Comparison of ENCODE assay signal across 9 cellular contexts in the genomic region with DNA sequence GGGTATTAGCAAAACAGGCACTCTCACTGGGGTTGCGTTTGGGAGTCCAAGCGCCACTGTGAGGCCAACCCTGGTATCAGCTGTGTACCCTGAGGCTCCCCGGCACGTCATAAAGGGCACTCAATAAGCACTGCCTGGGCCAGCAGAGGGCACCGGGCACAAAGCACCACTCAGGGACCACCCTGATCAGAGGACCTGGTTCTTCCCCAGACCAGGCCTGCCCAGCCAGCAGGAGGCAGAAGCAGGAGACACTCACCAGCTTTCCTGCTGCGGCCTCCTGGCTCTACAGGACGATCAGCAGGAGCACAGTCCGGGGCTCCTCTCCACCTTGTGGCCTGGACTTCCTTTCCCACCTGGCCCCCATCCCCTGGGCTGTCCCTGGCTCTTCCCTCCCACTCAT. TPM values are rescaled to one million over a fixed set of nuclear protein-coding genes. Genes with fewer than 3 reads are reported as not detected.
A peak's percentile ranks its signal among the peaks of the same experiment; 100 is the strongest.
DNase-seq lines count a peak whose midpoint lies in the region; ATAC-seq and TF ChIP-seq lines count a peak whose summit lies in the region.
"Had no signal": no experiment of that assay in that cellular context is flagged by ENCODE, and none has a peak within 500 bp of the region (broad histone marks: within the 10 kb centered on the region; RNA-seq: fewer than 3 reads in every experiment).

No MANE protein-coding gene starts in this region.

- H3K27ac Mint-ChIP-seq in activated T-cell treated with anti-CD3 and anti-CD28 coated beads, Interleukin-2, amount 50 U/mL, for 24 hours, result peak overlapping the region; percentile 68
- H3K27ac Mint-ChIP-seq in T-helper 17 cell, result peak overlapping the region; percentile 59
- peak overlapping the region; percentile 74 for H3K27ac Mint-ChIP-seq in stimulated activated naive CD8-positive, alpha-beta T cell treated with anti-CD3 and anti-CD28 coated beads, Interleukin-15, Interleukin-2, amounts not matched to agents 100 ng/mL and 50 ng/mL, for 24 hours

- H3K4me3 Mint-ChIP-seq in activated T-cell treated with anti-CD3 and anti-CD28 coated beads, Interleukin-2, amount 50 U/mL, for 24 hours, result no peak overlapping the region
- H3K4me3 Mint-ChIP-seq in T-helper 17 cell, result no peak overlapping the region
- no peak overlapping the region for H3K4me3 Mint-ChIP-seq in stimulated activated naive CD8-positive, alpha-beta T cell treated with anti-CD3 and anti-CD28 coated beads, Interleukin-15, Interleukin-2, amounts not matched to agents 100 ng/mL and 50 ng/mL, for 24 hours

- peaks cover 23% of the 10 kb centered on the region for H3K4me1 ChIP-seq in hepatocyte (ENCODE audit: insufficient read depth)

- peak; percentile 14 for TF ChIP-seq CTCF in hepatocyte (IDR thresholded peaks at IDR 0.05; ENCODE audit: poor library complexity)

- no peak overlapping the region for H3K4me2 ChIP-seq in hepatocyte

- H3K4me1 Mint-ChIP-seq in activated T-cell treated with anti-CD3 and anti-CD28 coated beads, Interleukin-2, amount 50 U/mL, for 24 hours (ENCODE audit: low read depth), result peaks cover 52% of the 10 kb centered on the region
- H3K4me1 Mint-ChIP-seq in T-helper 17 cell, result peaks cover 28% of the 10 kb centered on the region
- H3K4me1 Mint-ChIP-seq in stimulated activated naive CD8-positive, alpha-beta T cell treated with anti-CD3 and anti-CD28 coated beads, Interleukin-15, Interleukin-2, amounts not matched to agents 100 ng/mL and 50 ng/mL, for 24 hours (ENCODE audit: low read depth), result peaks cover 32% of the 10 kb centered on the region

- ATAC-seq in T-helper 17 cell (no peak), HG02852 (IDR thresholded peaks at IDR 0.05; ENCODE audit: unreplicated experiment) (no peak), Right ventricle myocardium inferior (no peak)

- no peak overlapping the region for H3K27ac ChIP-seq in hepatocyte
- H3K27ac ChIP-seq: right atrium auricular region had no signal

- WGBS in hepatocyte (ENCODE audit: low lambda C conversion rate, missing lambda C conversion rate), result 88% methylated on average over 8 of the region's 8 CpGs

- no peaks in the 10 kb centered on the region for H3K27me3 Mint-ChIP-seq in activated T-cell treated with anti-CD3 and anti-CD28 coated beads, Interleukin-2, amount 50 U/mL, for 24 hours
- no peaks in the 10 kb centered on the region for H3K27me3 Mint-ChIP-seq in T-helper 17 cell
- no peaks in the 10 kb centered on the region for H3K27me3 Mint-ChIP-seq in stimulated activated naive CD8-positive, alpha-beta T cell treated with anti-CD3 and anti-CD28 coated beads, Interleukin-15, Interleukin-2, amounts not matched to agents 100 ng/mL and 50 ng/mL, for 24 hours

- peaks cover 56% of the 10 kb centered on the region for H3K79me2 ChIP-seq in hepatocyte

- intact Hi-C loops in Right ventricle myocardium inferior (cut with DNase I), result no loop called here

- H3K4me3 ChIP-seq in hepatocyte, result no peak overlapping the region
- H3K4me3 ChIP-seq: right atrium auricular region had no signal

- H3K36me3 ChIP-seq in hepatocyte (replicated peaks; ENCODE audit: insufficient read depth, low read depth), result no peaks in the 10 kb centered on the region

- no peaks in the 10 kb centered on the region for H3K27me3 ChIP-seq in hepatocyte
- H3K27me3 ChIP-seq: right atrium auricular region had no signal

- H3K9me3 ChIP-seq in T-helper 17 cell (ENCODE audit: control insufficient read depth, low read length, poor library complexity, severe bottlenecking) (no peaks in the 10 kb centered on the region), hepatocyte (ENCODE audit: low read depth) (no peaks in the 10 kb centered on the region)
- H3K9me3 ChIP-seq: right atrium auricular region had no signal

- no peak for DNase-seq in activated T-cell treated with anti-CD3 and anti-CD28 coated beads, Interleukin-2, amount 50 U/mL, for 24 hours
- DNase-seq in activated T-cell treated with anti-CD3 and anti-CD28 coated beads, Interleukin-2, amount 50 U/mL, for 1 hour, result no peak
- no peak for DNase-seq in T-helper 17 cell
- no peak for DNase-seq in hepatocyte (ENCODE audit: low spot score)
- DNase-seq in Right ventricle myocardium inferior (ENCODE audit: missing footprints), result no peak
- DNase-seq in DMS79 (lab: John Stamatoyannopoulos, UW), result no peak

- no peak overlapping the region for H2AFZ ChIP-seq in hepatocyte

- H4K20me1 ChIP-seq in hepatocyte (ENCODE audit: insufficient read depth, poor library complexity, severe bottlenecking), result peaks cover 40% of the 10 kb centered on the region

- H3K36me3 Mint-ChIP-seq in activated T-cell treated with anti-CD3 and anti-CD28 coated beads, Interleukin-2, amount 50 U/mL, for 24 hours (ENCODE audit: low read depth), result peaks cover 70% of the 10 kb centered on the region
- peaks cover 3% of the 10 kb centered on the region for H3K36me3 Mint-ChIP-seq in T-helper 17 cell (ENCODE audit: low read depth)
- peaks cover 35% of the 10 kb centered on the region for H3K36me3 Mint-ChIP-seq in stimulated activated naive CD8-positive, alpha-beta T cell treated with anti-CD3 and anti-CD28 coated beads, Interleukin-15, Interleukin-2, amounts not matched to agents 100 ng/mL and 50 ng/mL, for 24 hours (ENCODE audit: low read depth)

- no peaks in the 10 kb centered on the region for H3K9me3 Mint-ChIP-seq in activated T-cell treated with anti-CD3 and anti-CD28 coated beads, Interleukin-2, amount 50 U/mL, for 24 hours
- no peaks in the 10 kb centered on the region for H3K9me3 Mint-ChIP-seq in stimulated activated naive CD8-positive, alpha-beta T cell treated with anti-CD3 and anti-CD28 coated beads, Interleukin-15, Interleukin-2, amounts not matched to agents 100 ng/mL and 50 ng/mL, for 24 hours

- H3K9me2 ChIP-seq in hepatocyte (replicated peaks; ENCODE audit: insufficient read depth), result no peaks in the 10 kb centered on the region

RNA-seq across cellular contexts. Expression of a gene that starts 12.6 kb away (rescaled TPM):
- total RNA-seq in T-helper 17 cell, result 10 to 100 TPM; 77.1 to 80.8 TPM
- 137 and 152 TPM in 2 replicates for total RNA-seq in hepatocyte
- polyA plus RNA-seq in hepatocyte, result 149 and 151 TPM in 2 replicates
- 76.0 TPM for total RNA-seq in Right ventricle myocardium inferior

RNA-seq across cellular contexts. Expression of a gene that starts 50.2 kb away (rescaled TPM):
- total RNA-seq in T-helper 17 cell, result not detected
- total RNA-seq in hepatocyte, result not detected in 2 replicates
- not detected in 2 replicates for polyA plus RNA-seq in hepatocyte
- total RNA-seq in Right ventricle myocardium inferior, result not detected
- total RNA-seq: right atrium auricular region had no signal
